ENCODE assay signal across 26 cellular contexts in the genomic region with DNA sequence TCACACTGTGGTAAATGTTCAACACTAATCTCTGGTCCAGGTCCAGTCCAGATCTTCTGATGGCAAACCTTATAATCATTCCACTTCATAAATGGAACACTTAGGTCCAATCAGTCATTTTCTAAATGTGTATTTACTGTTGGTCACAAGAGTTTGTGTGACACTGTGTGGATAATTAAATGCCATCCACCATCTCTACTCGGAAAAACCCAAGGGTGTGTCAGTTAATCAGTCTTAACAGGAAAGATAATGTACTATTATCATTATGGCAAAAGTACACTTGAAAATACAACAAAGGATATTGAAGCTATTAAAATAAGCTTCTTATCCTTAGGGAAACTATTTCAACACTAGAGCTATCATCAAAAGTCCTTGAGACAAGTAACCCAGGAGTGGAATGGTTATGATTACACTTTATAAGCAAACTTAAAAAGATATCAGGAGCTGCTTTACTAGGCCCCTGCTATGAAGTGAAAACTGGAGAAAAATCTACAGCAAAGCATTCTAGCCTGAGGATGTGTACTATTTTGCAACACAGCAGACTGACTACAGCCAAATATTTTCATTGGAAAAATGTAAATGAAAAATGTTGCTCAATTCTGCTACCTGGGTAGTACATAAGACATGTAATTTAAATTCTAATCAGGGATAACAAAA.
A peak's percentile ranks its signal among the peaks of the same experiment; 100 is the strongest.
DNase-seq lines count a peak whose midpoint lies in the region; ATAC-seq, FAIRE-seq and TF ChIP-seq lines count a peak whose summit lies in the region.
"Had no signal": no experiment of that assay in that cellular context is flagged by ENCODE, and none has a peak within 500 bp of the region (broad histone marks: within the 10 kb centered on the region; RNA-seq: fewer than 3 reads in every experiment).

No MANE protein-coding gene starts in this region.

- H4K20me1 ChIP-seq in hepatocyte (ENCODE audit: insufficient read depth, poor library complexity, severe bottlenecking) (no peaks in the 10 kb centered on the region), HepG2 (ENCODE audit: insufficient read depth, low read length) (no peaks in the 10 kb centered on the region)

- no peak for FAIRE-seq in bronchial epithelial cell (lab: Jason Lieb, UNC)
- FAIRE-seq in HepG2 (lab: Jason Lieb, UNC), result no peak
- FAIRE-seq: endothelial cell of umbilical vein, GM12891 had no signal

- H3K9ac ChIP-seq in HepG2 (ENCODE audit: insufficient read depth, low read depth, low read length), result no peak overlapping the region

- H2AFZ ChIP-seq in hepatocyte (no peak overlapping the region), HepG2 (ENCODE audit: low read length) (no peak overlapping the region)

- TF ChIP-seq CTCF in left ventricle myocardium inferior (IDR thresholded peaks at IDR 0.05; ENCODE audit: borderline replicate concordance) (no peak), bronchial epithelial cell (IDR thresholded peaks at IDR 0.05; ENCODE audit: insufficient read depth, low read length, severe bottlenecking) (no peak), hepatocyte (IDR thresholded peaks at IDR 0.05; ENCODE audit: poor library complexity) (no peak), HepG2 (CRISPR knock-in tag; IDR thresholded peaks at IDR 0.05) (no peak)

- intact Hi-C loops in left ventricle myocardium inferior (cut with micrococcal nuclease) (no loop called here), cardiac septum (cut with DNase I) (no loop called here), HepG2 (cut with micrococcal nuclease; ENCODE audit: unreplicated experiment) (no loop called here)

- TF ChIP-seq EP300 in HepG2 (IDR thresholded peaks at IDR 0.05; ENCODE audit: low read depth in 2 of 2, low read length in 2 of 2) (no peak), HepG2 (CRISPR knock-in tag; IDR thresholded peaks at IDR 0.05; ENCODE audit: borderline replicate concordance) (no peak)

- DNase-seq in left ventricle myocardium inferior (no peak), cardiac septum (ENCODE audit: low spot score) (no peak), bronchial epithelial cell (ENCODE audit: low read depth) (peak; percentile 52), hepatocyte (ENCODE audit: low spot score) (no peak), HepG2 (ENCODE audit: low spot score) (no peak)
- DNase-seq: activated CD4-positive, alpha-beta memory T cell treated with anti-CD3 and anti-CD28 coated beads, Interleukin-2, amount 10 ng/mL, durations not matched to agents 7 days and 5 days; activated CD8-positive, alpha-beta memory T cell treated with anti-CD3 and anti-CD28 coated beads, Interleukin-2, amount 50 U/mL, for 4 hours; activated naive CD4-positive, alpha-beta T cell treated with anti-CD3 and anti-CD28 coated beads for 36 hours; adrenal gland; BE2C; body of pancreas; glutamatergic neuron; H9; islet precursor cell; NCI-H1048; NCI-H526; PC-3; posterior cingulate gyrus; right lobe of liver; stimulated activated CD4-positive, alpha-beta T cell treated with anti-CD3 and anti-CD28 coated beads, Interleukin-4, amount 100 ng/mL, for 1 hour; tibial artery had no signal

- CTCF ChIA-PET in HepG2 (lab: Yijun Ruan, JAX; ENCODE audit: low intra/inter-chr PET ratio, low total read pairs), result no interaction called here

- peaks cover 93% of the 10 kb centered on the region for H3K4me1 ChIP-seq in left ventricle myocardium inferior
- peaks cover 9% of the 10 kb centered on the region for H3K4me1 ChIP-seq in hepatocyte (ENCODE audit: insufficient read depth)
- H3K4me1 ChIP-seq in HepG2 (ENCODE audit: insufficient read depth, low read length), result no peaks in the 10 kb centered on the region
- H3K4me1 ChIP-seq: adrenal gland, BE2C, body of pancreas, right lobe of liver, tibial artery had no signal

- H3K4me3 ChIP-seq in left ventricle myocardium inferior (no peak overlapping the region), bronchial epithelial cell (ENCODE audit: low read depth, low read length) (no peak overlapping the region), hepatocyte (no peak overlapping the region), HepG2 (replicated peaks in 1 of 3; ENCODE audit: insufficient read depth in 1 of 3, low read depth in 2 of 3, low read length in 3 of 3) (no peak overlapping the region)
- H3K4me3 ChIP-seq: adrenal gland, body of pancreas, right lobe of liver, tibial artery had no signal

- no peak for TF ChIP-seq RAD21 in HepG2 (CRISPR knock-in tag; IDR thresholded peaks at IDR 0.05)

- no peak for TF ChIP-seq POLR2A in HepG2 (IDR thresholded peaks at IDR 0.05; ENCODE audit: insufficient read depth in 1 of 2, low read depth in 2 of 2, low read length in 2 of 2)

- POLR2A ChIA-PET in HepG2 (lab: Yijun Ruan, JAX), result no interaction called here

- in situ Hi-C loops in HepG2 (cut with HindIII; ENCODE audit: extremely low pct_ligation_motif_present, low pct_unique_long_range_greater_than_20kb), result no loop called here

- H3K4me2 ChIP-seq in hepatocyte (no peak overlapping the region), HepG2 (ENCODE audit: low read depth, low read length) (no peak overlapping the region)

- BruUV-seq in HepG2 (replicated peaks; lab: Mats Ljungman, UMichigan), result no TSS peak

- WGBS in hepatocyte (ENCODE audit: low lambda C conversion rate, missing lambda C conversion rate), result 35% methylated on average over 1 of the region's 1 CpG
- 0% methylated on average over 1 of the region's 1 CpG for WGBS in HepG2 (ENCODE audit: low lambda C conversion rate)

- H3K27me3 ChIP-seq in left ventricle myocardium inferior (ENCODE audit: low read depth) (no peaks in the 10 kb centered on the region), bronchial epithelial cell (ENCODE audit: control insufficient read depth, insufficient read depth, low read length) (no peaks in the 10 kb centered on the region), hepatocyte (no peaks in the 10 kb centered on the region), HepG2 (ENCODE audit: control insufficient read depth in 1 of 2, insufficient read depth in 2 of 2, low read length in 2 of 2) (no peaks in the 10 kb centered on the region)
- H3K27me3 ChIP-seq: adrenal gland, BE2C, body of pancreas, right lobe of liver, tibial artery had no signal

- ATAC-seq in HepG2 (no peak), HG03139 (IDR thresholded peaks at IDR 0.05; ENCODE audit: unreplicated experiment) (no peak), GM21825 (IDR thresholded peaks at IDR 0.05; ENCODE audit: unreplicated experiment) (no peak), HG03280 (IDR thresholded peaks at IDR 0.05; ENCODE audit: unreplicated experiment) (no peak)
- ATAC-seq: body of pancreas, PC-3, right lobe of liver had no signal

- H3K9me3 ChIP-seq in left ventricle myocardium inferior (replicated peaks), result no peaks in the 10 kb centered on the region
- H3K9me3 ChIP-seq in hepatocyte (ENCODE audit: low read depth), result no peaks in the 10 kb centered on the region
- H3K9me3 ChIP-seq in HepG2 (ENCODE audit: low read length), result no peaks in the 10 kb centered on the region
- H3K9me3 ChIP-seq: adrenal gland, BE2C, body of pancreas, right lobe of liver, tibial artery had no signal

- H3K79me2 ChIP-seq in hepatocyte, result no peaks in the 10 kb centered on the region
- no peaks in the 10 kb centered on the region for H3K79me2 ChIP-seq in HepG2 (ENCODE audit: insufficient read depth, low read length)

- peak overlapping the region; percentile 66 for H3K27ac ChIP-seq in left ventricle myocardium inferior (replicated peaks)
- peak overlapping the region; percentile 12 for H3K27ac ChIP-seq in hepatocyte
- no peak overlapping the region for H3K27ac ChIP-seq in HepG2 (ENCODE audit: extremely low read length, insufficient read depth, low read length)
- H3K27ac ChIP-seq: adrenal gland, body of pancreas, right lobe of liver, tibial artery had no signal

- H3K9me2 ChIP-seq in hepatocyte (replicated peaks; ENCODE audit: insufficient read depth), result no peaks in the 10 kb centered on the region

- H3K36me3 ChIP-seq in left ventricle myocardium inferior (no peaks in the 10 kb centered on the region), bronchial epithelial cell (ENCODE audit: control insufficient read depth, insufficient read depth, low read length) (no peaks in the 10 kb centered on the region), hepatocyte (replicated peaks; ENCODE audit: insufficient read depth, low read depth) (no peaks in the 10 kb centered on the region), HepG2 (replicated peaks in 1 of 2; ENCODE audit: control insufficient read depth in 1 of 2, insufficient read depth in 2 of 2, low read length in 2 of 2) (no peaks in the 10 kb centered on the region)
- H3K36me3 ChIP-seq: adrenal gland, BE2C, right lobe of liver, tibial artery had no signal

TF ChIP-seq in HepG2, 621 proteins besides CTCF, POLR2A, EP300 and RAD21:
- no peak for TF ChIP-seq POLR2AphosphoS2 (IDR thresholded peaks at IDR 0.05; ENCODE audit: low read depth, low read length)
- no peak for TF ChIP-seq ZNF788 (CRISPR knock-in tag; IDR thresholded peaks at IDR 0.05; ENCODE audit: borderline replicate concordance)
- TF ChIP-seq ATM (IDR thresholded peaks at IDR 0.05; ENCODE audit: borderline replicate concordance), result no peak
- no peak for TF ChIP-seq ZNF883 (CRISPR knock-in tag; IDR thresholded peaks at IDR 0.05; ENCODE audit: not compliant biosample characterization)
- TF ChIP-seq ZNF614 (CRISPR knock-in tag; IDR thresholded peaks at IDR 0.05; ENCODE audit: borderline replicate concordance), result no peak
- TF ChIP-seq HNRNPL (IDR thresholded peaks at IDR 0.05; ENCODE audit: low read depth, low read length), result no peak
